Comparison of ENCODE assay signal across 1 cellular context in the genomic region with DNA sequence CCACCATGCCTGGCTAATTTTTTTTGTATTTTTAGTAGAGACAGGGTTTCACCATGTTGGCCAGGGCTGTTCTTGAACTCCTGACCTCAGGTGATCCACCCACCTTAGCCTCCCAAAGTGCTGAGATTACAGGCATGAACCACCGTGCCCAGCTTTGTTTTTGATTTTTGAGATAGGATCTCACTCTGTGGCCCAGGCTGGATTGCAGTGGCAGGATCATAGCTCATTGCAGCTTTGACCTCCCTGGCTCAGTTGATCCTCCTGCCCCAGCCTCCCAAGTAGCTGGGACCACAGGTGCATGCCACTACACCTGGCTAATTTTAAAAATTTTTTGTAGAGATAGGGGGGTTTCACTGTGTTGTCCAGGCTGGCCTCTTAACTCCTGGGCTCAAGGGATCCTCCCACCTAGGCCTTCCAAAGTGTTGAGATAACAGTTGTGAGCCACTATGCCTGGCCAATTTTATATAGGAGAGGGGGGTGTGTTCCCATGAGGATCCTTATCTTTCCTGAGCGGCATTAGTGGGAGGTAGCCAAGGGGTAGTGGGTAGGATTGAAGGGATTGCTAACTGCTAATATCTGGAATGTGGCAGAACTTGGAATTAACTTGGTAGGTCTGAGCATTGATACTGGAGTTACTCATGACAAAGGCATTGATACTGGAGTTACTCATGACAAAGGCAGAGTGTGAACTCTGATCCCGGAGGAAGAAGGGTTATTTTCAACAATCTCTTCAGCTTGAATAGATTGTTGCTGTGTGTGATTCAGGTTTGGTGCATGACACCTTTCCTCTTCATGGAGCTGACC.
TF ChIP-seq lines count a peak whose summit lies in the region.

No MANE protein-coding gene starts in this region.

TF ChIP-seq in neural cell, 6 proteins besides CTCF, POLR2A, EP300 and RAD21 (continued from another document):
- TF ChIP-seq, protein P1, sequence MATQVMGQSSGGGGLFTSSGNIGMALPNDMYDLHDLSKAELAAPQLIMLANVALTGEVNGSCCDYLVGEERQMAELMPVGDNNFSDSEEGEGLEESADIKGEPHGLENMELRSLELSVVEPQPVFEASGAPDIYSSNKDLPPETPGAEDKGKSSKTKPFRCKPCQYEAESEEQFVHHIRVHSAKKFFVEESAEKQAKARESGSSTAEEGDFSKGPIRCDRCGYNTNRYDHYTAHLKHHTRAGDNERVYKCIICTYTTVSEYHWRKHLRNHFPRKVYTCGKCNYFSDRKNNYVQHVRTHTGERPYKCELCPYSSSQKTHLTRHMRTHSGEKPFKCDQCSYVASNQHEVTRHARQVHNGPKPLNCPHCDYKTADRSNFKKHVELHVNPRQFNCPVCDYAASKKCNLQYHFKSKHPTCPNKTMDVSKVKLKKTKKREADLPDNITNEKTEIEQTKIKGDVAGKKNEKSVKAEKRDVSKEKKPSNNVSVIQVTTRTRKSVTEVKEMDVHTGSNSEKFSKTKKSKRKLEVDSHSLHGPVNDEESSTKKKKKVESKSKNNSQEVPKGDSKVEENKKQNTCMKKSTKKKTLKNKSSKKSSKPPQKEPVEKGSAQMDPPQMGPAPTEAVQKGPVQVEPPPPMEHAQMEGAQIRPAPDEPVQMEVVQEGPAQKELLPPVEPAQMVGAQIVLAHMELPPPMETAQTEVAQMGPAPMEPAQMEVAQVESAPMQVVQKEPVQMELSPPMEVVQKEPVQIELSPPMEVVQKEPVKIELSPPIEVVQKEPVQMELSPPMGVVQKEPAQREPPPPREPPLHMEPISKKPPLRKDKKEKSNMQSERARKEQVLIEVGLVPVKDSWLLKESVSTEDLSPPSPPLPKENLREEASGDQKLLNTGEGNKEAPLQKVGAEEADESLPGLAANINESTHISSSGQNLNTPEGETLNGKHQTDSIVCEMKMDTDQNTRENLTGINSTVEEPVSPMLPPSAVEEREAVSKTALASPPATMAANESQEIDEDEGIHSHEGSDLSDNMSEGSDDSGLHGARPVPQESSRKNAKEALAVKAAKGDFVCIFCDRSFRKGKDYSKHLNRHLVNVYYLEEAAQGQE (IDR thresholded peaks at IDR 0.05; ENCODE audit: borderline replicate concordance) = no peak
- no peak for TF ChIP-seq TAF1 (IDR thresholded peaks at IDR 0.05; ENCODE audit: low read depth)
- no peak for TF ChIP-seq MXI1 (conservative IDR thresholded peaks at IDR 0.05; ENCODE audit: poor library complexity, severe bottlenecking)
